2 cellular contexts compared by ENCODE assay signal in the genomic region with DNA sequence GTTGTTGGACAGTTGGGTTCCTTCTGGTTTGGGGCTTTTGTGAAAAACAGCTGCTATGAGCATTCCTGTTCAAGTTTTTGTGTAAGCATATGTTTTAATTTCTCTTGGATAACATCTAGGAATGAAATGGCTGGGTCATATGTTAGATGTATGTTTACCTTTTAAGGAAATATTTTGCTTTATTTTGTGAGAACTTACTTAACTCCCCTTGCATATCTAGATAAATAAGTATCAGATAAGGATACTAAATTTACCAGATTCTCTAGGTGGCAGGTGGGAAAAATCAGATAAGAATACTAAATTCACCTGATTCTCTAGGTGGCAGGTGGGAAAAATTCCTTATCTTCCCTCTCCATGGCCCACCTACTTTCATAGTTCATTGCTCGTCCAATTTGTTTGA.
TF ChIP-seq lines count a peak whose summit lies in the region.

No MANE protein-coding gene starts in this region.

TF ChIP-seq in SK-N-SH, 30 proteins besides CTCF, POLR2A, EP300 and RAD21 (continued from another document):
- TF ChIP-seq, protein P1, sequence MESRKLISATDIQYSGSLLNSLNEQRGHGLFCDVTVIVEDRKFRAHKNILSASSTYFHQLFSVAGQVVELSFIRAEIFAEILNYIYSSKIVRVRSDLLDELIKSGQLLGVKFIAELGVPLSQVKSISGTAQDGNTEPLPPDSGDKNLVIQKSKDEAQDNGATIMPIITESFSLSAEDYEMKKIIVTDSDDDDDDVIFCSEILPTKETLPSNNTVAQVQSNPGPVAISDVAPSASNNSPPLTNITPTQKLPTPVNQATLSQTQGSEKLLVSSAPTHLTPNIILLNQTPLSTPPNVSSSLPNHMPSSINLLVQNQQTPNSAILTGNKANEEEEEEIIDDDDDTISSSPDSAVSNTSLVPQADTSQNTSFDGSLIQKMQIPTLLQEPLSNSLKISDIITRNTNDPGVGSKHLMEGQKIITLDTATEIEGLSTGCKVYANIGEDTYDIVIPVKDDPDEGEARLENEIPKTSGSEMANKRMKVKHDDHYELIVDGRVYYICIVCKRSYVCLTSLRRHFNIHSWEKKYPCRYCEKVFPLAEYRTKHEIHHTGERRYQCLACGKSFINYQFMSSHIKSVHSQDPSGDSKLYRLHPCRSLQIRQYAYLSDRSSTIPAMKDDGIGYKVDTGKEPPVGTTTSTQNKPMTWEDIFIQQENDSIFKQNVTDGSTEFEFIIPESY (IDR thresholded peaks at IDR 0.05; ENCODE audit: borderline replicate concordance, low read depth) = no peak
- TF ChIP-seq SMC3 (IDR thresholded peaks at IDR 0.05; ENCODE audit: low read depth, low read length) = no peak
- no peak for TF ChIP-seq RXRA (IDR thresholded peaks at IDR 0.05; ENCODE audit: borderline replicate concordance, low read depth)
- TF ChIP-seq USF2 (IDR thresholded peaks at IDR 0.05; ENCODE audit: borderline replicate concordance, low read depth, low read length) = no peak
- no peak for TF ChIP-seq NFIC (IDR thresholded peaks at IDR 0.05; ENCODE audit: borderline replicate concordance)
- TF ChIP-seq GABPA (IDR thresholded peaks at IDR 0.05; ENCODE audit: low read depth) = no peak
- TF ChIP-seq, protein P2, sequence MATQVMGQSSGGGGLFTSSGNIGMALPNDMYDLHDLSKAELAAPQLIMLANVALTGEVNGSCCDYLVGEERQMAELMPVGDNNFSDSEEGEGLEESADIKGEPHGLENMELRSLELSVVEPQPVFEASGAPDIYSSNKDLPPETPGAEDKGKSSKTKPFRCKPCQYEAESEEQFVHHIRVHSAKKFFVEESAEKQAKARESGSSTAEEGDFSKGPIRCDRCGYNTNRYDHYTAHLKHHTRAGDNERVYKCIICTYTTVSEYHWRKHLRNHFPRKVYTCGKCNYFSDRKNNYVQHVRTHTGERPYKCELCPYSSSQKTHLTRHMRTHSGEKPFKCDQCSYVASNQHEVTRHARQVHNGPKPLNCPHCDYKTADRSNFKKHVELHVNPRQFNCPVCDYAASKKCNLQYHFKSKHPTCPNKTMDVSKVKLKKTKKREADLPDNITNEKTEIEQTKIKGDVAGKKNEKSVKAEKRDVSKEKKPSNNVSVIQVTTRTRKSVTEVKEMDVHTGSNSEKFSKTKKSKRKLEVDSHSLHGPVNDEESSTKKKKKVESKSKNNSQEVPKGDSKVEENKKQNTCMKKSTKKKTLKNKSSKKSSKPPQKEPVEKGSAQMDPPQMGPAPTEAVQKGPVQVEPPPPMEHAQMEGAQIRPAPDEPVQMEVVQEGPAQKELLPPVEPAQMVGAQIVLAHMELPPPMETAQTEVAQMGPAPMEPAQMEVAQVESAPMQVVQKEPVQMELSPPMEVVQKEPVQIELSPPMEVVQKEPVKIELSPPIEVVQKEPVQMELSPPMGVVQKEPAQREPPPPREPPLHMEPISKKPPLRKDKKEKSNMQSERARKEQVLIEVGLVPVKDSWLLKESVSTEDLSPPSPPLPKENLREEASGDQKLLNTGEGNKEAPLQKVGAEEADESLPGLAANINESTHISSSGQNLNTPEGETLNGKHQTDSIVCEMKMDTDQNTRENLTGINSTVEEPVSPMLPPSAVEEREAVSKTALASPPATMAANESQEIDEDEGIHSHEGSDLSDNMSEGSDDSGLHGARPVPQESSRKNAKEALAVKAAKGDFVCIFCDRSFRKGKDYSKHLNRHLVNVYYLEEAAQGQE (IDR thresholded peaks at IDR 0.05; ENCODE audit: low read depth, low read length) = no peak
- no peak for TF ChIP-seq MAX (IDR thresholded peaks at IDR 0.05; ENCODE audit: low read depth)
- TF ChIP-seq FOSL2 (IDR thresholded peaks at IDR 0.05; ENCODE audit: borderline replicate concordance, low read depth) = no peak
- no peak for TF ChIP-seq GATA2 (CRISPR knock-in tag; IDR thresholded peaks at IDR 0.05)
- TF ChIP-seq TCF12 (IDR thresholded peaks at IDR 0.05) = no peak
- no peak for TF ChIP-seq POLR2AphosphoS5 (IDR thresholded peaks at IDR 0.05; ENCODE audit: low read depth, low read length)
- TF ChIP-seq MXI1 (IDR thresholded peaks at IDR 0.05; ENCODE audit: low read depth, low read length) = no peak
- TF ChIP-seq TEAD4 (IDR thresholded peaks at IDR 0.05; ENCODE audit: borderline replicate concordance, insufficient read depth) = no peak
- TF ChIP-seq MEF2A (IDR thresholded peaks at IDR 0.05; ENCODE audit: borderline replicate concordance, low read depth) = no peak
TF ChIP-seq in SK-N-SH: peak in this region for 0.

TF ChIP-seq in SK-N-SH treated with all-trans-retinoic acid at 6 μM for 48 hours, 23 proteins besides CTCF, POLR2A, EP300 and RAD21 (continued from another document):
- TF ChIP-seq, protein P3, sequence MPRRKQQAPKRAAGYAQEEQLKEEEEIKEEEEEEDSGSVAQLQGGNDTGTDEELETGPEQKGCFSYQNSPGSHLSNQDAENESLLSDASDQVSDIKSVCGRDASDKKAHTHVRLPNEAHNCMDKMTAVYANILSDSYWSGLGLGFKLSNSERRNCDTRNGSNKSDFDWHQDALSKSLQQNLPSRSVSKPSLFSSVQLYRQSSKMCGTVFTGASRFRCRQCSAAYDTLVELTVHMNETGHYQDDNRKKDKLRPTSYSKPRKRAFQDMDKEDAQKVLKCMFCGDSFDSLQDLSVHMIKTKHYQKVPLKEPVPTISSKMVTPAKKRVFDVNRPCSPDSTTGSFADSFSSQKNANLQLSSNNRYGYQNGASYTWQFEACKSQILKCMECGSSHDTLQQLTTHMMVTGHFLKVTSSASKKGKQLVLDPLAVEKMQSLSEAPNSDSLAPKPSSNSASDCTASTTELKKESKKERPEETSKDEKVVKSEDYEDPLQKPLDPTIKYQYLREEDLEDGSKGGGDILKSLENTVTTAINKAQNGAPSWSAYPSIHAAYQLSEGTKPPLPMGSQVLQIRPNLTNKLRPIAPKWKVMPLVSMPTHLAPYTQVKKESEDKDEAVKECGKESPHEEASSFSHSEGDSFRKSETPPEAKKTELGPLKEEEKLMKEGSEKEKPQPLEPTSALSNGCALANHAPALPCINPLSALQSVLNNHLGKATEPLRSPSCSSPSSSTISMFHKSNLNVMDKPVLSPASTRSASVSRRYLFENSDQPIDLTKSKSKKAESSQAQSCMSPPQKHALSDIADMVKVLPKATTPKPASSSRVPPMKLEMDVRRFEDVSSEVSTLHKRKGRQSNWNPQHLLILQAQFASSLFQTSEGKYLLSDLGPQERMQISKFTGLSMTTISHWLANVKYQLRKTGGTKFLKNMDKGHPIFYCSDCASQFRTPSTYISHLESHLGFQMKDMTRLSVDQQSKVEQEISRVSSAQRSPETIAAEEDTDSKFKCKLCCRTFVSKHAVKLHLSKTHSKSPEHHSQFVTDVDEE (CRISPR knock-in tag; IDR thresholded peaks at IDR 0.05) = no peak
- TF ChIP-seq ZFP30 (CRISPR knock-in tag; IDR thresholded peaks at IDR 0.05) (no peak), ZNF565 (CRISPR knock-in tag; conservative IDR thresholded peaks at IDR 0.05; ENCODE audit: low read depth) (no peak), ZNF8 (CRISPR knock-in tag; IDR thresholded peaks at IDR 0.05) (no peak), CSDC2 (CRISPR knock-in tag; IDR thresholded peaks at IDR 0.05) (no peak)
- TF ChIP-seq, protein P4, sequence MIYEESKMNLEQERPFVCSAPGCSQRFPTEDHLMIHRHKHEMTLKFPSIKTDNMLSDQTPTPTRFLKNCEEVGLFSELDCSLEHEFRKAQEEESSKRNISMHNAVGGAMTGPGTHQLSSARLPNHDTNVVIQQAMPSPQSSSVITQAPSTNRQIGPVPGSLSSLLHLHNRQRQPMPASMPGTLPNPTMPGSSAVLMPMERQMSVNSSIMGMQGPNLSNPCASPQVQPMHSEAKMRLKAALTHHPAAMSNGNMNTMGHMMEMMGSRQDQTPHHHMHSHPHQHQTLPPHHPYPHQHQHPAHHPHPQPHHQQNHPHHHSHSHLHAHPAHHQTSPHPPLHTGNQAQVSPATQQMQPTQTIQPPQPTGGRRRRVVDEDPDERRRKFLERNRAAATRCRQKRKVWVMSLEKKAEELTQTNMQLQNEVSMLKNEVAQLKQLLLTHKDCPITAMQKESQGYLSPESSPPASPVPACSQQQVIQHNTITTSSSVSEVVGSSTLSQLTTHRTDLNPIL (CRISPR knock-in tag; IDR thresholded peaks at IDR 0.05; ENCODE audit: low read depth) = no peak
TF ChIP-seq in SK-N-SH treated with all-trans-retinoic acid at 6 μM for 48 hours: peak in this region for 0.
